17 cellular contexts compared by ENCODE assay signal in the genomic region with DNA sequence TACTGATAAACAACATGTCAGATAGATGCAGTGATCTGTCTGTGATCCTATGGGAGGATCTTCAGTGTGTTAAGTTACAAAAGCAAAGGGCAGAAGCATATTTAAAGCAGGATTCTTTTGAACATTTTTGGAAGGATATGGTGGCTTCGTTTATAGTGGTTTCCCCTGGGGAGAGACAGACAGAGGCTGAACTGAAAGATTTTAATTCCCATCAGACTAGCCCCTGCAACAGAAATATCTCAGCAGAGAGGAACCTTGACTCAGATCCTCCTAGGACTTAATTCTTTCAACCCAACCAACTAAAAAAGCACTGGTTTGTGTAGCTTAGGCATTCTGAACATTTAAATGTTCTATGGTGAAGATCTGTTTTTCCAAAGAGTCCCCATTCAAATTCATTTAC. TPM values are rescaled to one million over a fixed set of nuclear protein-coding genes. Genes with fewer than 3 reads are reported as not detected.
A peak's percentile ranks its signal among the peaks of the same experiment; 100 is the strongest.
DNase-seq lines count a peak whose midpoint lies in the region; ATAC-seq and TF ChIP-seq lines count a peak whose summit lies in the region.
"Had no signal": no experiment of that assay in that cellular context is flagged by ENCODE, and none has a peak within 500 bp of the region (broad histone marks: within the 10 kb centered on the region; RNA-seq: fewer than 3 reads in every experiment).

No MANE protein-coding gene starts in this region.

- peak overlapping the region in 3 of 5 experiments; percentile 11 to 94 (median 69) for H3K27ac Mint-ChIP-seq in brain
- H3K27ac Mint-ChIP-seq in stimulated activated naive CD8-positive, alpha-beta T cell treated with anti-CD3 and anti-CD28 coated beads, Interleukin-15, amount 100 ng/mL, for 72 hours, result no peak overlapping the region
- H3K27ac Mint-ChIP-seq: activated CD4-positive, alpha-beta T cell treated with anti-CD3 and anti-CD28 coated beads for 36 hours; activated naive CD8-positive, alpha-beta T cell treated with anti-CD3 and anti-CD28 coated beads, Interleukin-2, amount 50 U/mL, for 24 hours; activated T-helper 17 cell treated with anti-CD3 and anti-CD28 coated beads, Interleukin-2, amount 50 U/mL, for 72 hours had no signal

- TF ChIP-seq CTCF in brain (conservative IDR thresholded peaks at IDR 0.05), result no peak

- H3K4me1 Mint-ChIP-seq in brain, result peaks cover 44% of the 10 kb centered on the region
- peaks cover 6% of the 10 kb centered on the region for H3K4me1 Mint-ChIP-seq in stimulated activated naive CD8-positive, alpha-beta T cell treated with anti-CD3 and anti-CD28 coated beads, Interleukin-15, amount 100 ng/mL, for 72 hours

- H3K9me3 Mint-ChIP-seq in brain, result no peaks in the 10 kb centered on the region
- no peaks in the 10 kb centered on the region for H3K9me3 Mint-ChIP-seq in stimulated activated naive CD8-positive, alpha-beta T cell treated with anti-CD3 and anti-CD28 coated beads, Interleukin-15, amount 100 ng/mL, for 72 hours
- H3K9me3 Mint-ChIP-seq: activated naive CD8-positive, alpha-beta T cell treated with anti-CD3 and anti-CD28 coated beads, Interleukin-2, amount 50 U/mL, for 24 hours; activated T-helper 17 cell treated with anti-CD3 and anti-CD28 coated beads, Interleukin-2, amount 50 U/mL, for 72 hours had no signal

- peak overlapping the region in 2 of 5 experiments; percentile 41 to 48 for H3K4me3 Mint-ChIP-seq in brain
- H3K4me3 Mint-ChIP-seq in stimulated activated naive CD8-positive, alpha-beta T cell treated with anti-CD3 and anti-CD28 coated beads, Interleukin-15, amount 100 ng/mL, for 72 hours, result no peak overlapping the region
- H3K4me3 Mint-ChIP-seq: activated CD4-positive, alpha-beta T cell treated with anti-CD3 and anti-CD28 coated beads for 36 hours; activated naive CD8-positive, alpha-beta T cell treated with anti-CD3 and anti-CD28 coated beads, Interleukin-2, amount 50 U/mL, for 24 hours; activated T-helper 17 cell treated with anti-CD3 and anti-CD28 coated beads, Interleukin-2, amount 50 U/mL, for 72 hours; CD14-positive monocyte had no signal

- peaks cover 8% of the 10 kb centered on the region for H3K27me3 Mint-ChIP-seq in brain
- peaks cover 36% of the 10 kb centered on the region for H3K27me3 Mint-ChIP-seq in stimulated activated naive CD8-positive, alpha-beta T cell treated with anti-CD3 and anti-CD28 coated beads, Interleukin-15, amount 100 ng/mL, for 72 hours

- H3K36me3 Mint-ChIP-seq in brain, result no peaks in the 10 kb centered on the region

- intact Hi-C loops in left ventricle myocardium superior (cut with micrococcal nuclease), result no loop called here
- intact Hi-C loops in Right ventricle myocardium superior (cut with DNase I), result no loop called here

- peak; percentile 25 for ATAC-seq in left ventricle myocardium superior
- ATAC-seq in Right ventricle myocardium superior (ENCODE audit: poor library complexity), result no peak
- ATAC-seq in GM21515 (IDR thresholded peaks at IDR 0.05; ENCODE audit: unreplicated experiment), result no peak
- no peak for ATAC-seq in stimulated activated naive CD8-positive, alpha-beta T cell treated with anti-CD3 and anti-CD28 coated beads, Interleukin-15, amount 100 ng/mL, for 72 hours
- ATAC-seq in HG03469 (IDR thresholded peaks at IDR 0.05; ENCODE audit: unreplicated experiment), result no peak
- ATAC-seq: activated CD4-positive, alpha-beta T cell treated with anti-CD3 and anti-CD28 coated beads for 36 hours; activated naive CD8-positive, alpha-beta T cell treated with anti-CD3 and anti-CD28 coated beads, Interleukin-2, amount 50 U/mL, for 24 hours; activated T-helper 17 cell treated with anti-CD3 and anti-CD28 coated beads, Interleukin-2, amount 50 U/mL, for 72 hours; GM12878; HCT116 had no signal

- DNase-seq in left ventricle myocardium superior, result no peak
- DNase-seq in Right ventricle myocardium superior, result no peak
- peak; percentile 12 for DNase-seq in myocyte (ENCODE audit: low read depth)
- DNase-seq in NCI-H69 (lab: John Stamatoyannopoulos, UW), result no peak
- DNase-seq in stimulated activated naive CD8-positive, alpha-beta T cell treated with anti-CD3 and anti-CD28 coated beads, Interleukin-15, amount 100 ng/mL, for 72 hours, result no peak
- DNase-seq: activated CD4-positive, alpha-beta T cell treated with anti-CD3 and anti-CD28 coated beads for 36 hours; activated naive CD8-positive, alpha-beta T cell treated with anti-CD3 and anti-CD28 coated beads, Interleukin-2, amount 50 U/mL, for 24 hours; dorsolateral prefrontal cortex; GF-D8; NCI-H1930 had no signal

RNA-seq across cellular contexts. Expression of gene CLTCL1, which starts 5.7 kb away (rescaled TPM):
- total RNA-seq in left ventricle myocardium superior (9.6 TPM), Right ventricle myocardium superior (9.6 TPM), myocyte (33.7 and 46.2 TPM in 2 replicates)
- polyA plus RNA-seq in brain (ENCODE audit: insufficient read depth, low read depth, low replicate concordance), result 13.7 TPM
- 71.8 TPM for polyA plus RNA-seq in myocyte (2012)

Comparison
In these comparisons a context has a peak if more than half of its experiments do, and no peak if none do; other contexts are left out.
1. H3K27ac Mint-ChIP-seq: peak in brain (3 of 5); none in stimulated activated naive CD8-positive, alpha-beta T cell treated with anti-CD3 and anti-CD28 coated beads, Interleukin-15, amount 100 ng/mL, for 72 hours (0 of 2).